In the genomic region with DNA sequence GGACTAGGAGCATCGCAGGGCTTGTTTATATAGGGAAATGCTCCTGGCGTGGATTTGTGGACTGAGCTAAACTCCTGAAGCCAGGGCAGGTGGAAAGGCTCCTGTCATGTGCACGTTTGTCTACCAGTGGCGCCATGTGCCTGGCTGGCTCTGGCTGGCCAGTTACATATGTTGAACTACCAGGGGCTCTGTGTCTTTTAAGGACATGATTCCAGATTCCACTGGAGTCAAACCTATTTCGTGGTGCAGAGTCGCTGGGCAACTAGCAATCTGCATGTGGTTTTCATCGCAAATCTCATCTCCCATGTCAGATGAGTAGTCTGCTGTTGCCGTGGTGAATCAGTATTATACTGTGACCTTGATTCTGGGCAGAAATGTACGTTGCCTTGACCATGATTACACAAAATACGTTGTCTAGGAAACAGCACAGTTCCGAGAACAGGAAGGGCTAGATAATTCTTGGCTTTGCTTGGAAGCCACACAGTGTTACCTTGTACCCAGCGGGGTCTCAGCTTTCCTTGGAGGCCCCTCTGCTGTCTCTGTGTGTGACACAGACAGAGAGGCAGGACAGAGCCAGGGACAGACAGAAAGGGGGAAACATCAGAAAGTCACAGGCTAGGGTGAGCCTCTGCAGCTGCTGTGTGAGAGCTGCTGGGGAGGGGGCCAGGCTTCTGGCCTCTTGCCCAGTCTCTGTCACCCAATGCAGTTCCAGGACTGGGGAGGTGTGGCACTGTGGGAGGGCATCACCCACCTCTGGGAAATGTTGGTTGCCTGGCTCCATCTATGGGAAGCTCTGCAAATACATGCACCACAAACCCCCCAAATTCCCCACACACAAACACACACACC, we compare ENCODE assay signal across 8 cellular contexts. TPM values are rescaled to one million over a fixed set of nuclear protein-coding genes. Genes with fewer than 3 reads are reported as not detected.
A peak's percentile ranks its signal among the peaks of the same experiment; 100 is the strongest.
DNase-seq lines count a peak whose midpoint lies in the region; ATAC-seq and TF ChIP-seq lines count a peak whose summit lies in the region.

No MANE protein-coding gene starts in this region.

- no peaks in the 10 kb centered on the region for H4K20me1 ChIP-seq in OCI-LY3 (ENCODE audit: insufficient read depth, low read length)

- H2AFZ ChIP-seq in OCI-LY3 (ENCODE audit: low read depth, low read length): no peak overlapping the region

- H3K27me3 ChIP-seq in OCI-LY3 (ENCODE audit: low read depth, low read length) (no peaks in the 10 kb centered on the region), muscle layer of duodenum (ENCODE audit: low read depth, low read length) (no peaks in the 10 kb centered on the region), prostate gland (replicated peaks; ENCODE audit: insufficient read depth) (no peaks in the 10 kb centered on the region)

- 27% methylated on average over 12 of the region's 12 CpGs for WGBS in prostate gland

- no peak overlapping the region for H3K4me2 ChIP-seq in OCI-LY3 (ENCODE audit: low read length)

- no peak overlapping the region for H3K4me3 ChIP-seq in OCI-LY3 (ENCODE audit: low read length)
- H3K4me3 ChIP-seq in choroid plexus epithelial cell (ENCODE audit: low read depth, low read length): no peak overlapping the region
- H3K4me3 ChIP-seq in muscle layer of duodenum (ENCODE audit: low read depth in 1 of 2, low read length in 2 of 2): no peak overlapping the region
- H3K4me3 ChIP-seq in prostate gland: no peak overlapping the region

- H3K9me3 ChIP-seq in OCI-LY3 (ENCODE audit: insufficient read depth, low read length) (no peaks in the 10 kb centered on the region), muscle layer of duodenum (ENCODE audit: control insufficient read depth in 1 of 2, low read length in 2 of 2) (no peaks in the 10 kb centered on the region), prostate gland (no peaks in the 10 kb centered on the region)

- no peak overlapping the region for H3K27ac ChIP-seq in OCI-LY3 (ENCODE audit: low read length)
- H3K27ac ChIP-seq in muscle layer of duodenum (ENCODE audit: low read length): peak overlapping the region; percentile 39
- no peak overlapping the region for H3K27ac ChIP-seq in prostate gland

- ATAC-seq in HG02938 (IDR thresholded peaks at IDR 0.05; ENCODE audit: unreplicated experiment) (peak; percentile 54), GM19328 (IDR thresholded peaks at IDR 0.05; ENCODE audit: unreplicated experiment) (no peak)

- no peak for TF ChIP-seq POLR2A in prostate gland (IDR thresholded peaks at IDR 0.05)

- H3K9ac ChIP-seq in OCI-LY3 (ENCODE audit: low read length): no peak overlapping the region

- H3K4me1 ChIP-seq in OCI-LY3 (ENCODE audit: low read length) (no peaks in the 10 kb centered on the region), muscle layer of duodenum (ENCODE audit: control insufficient read depth in 1 of 2, insufficient read depth in 2 of 2, low read length in 2 of 2) (no peaks in the 10 kb centered on the region), prostate gland (replicated peaks) (no peaks in the 10 kb centered on the region)

- no peaks in the 10 kb centered on the region for H3K79me2 ChIP-seq in OCI-LY3 (ENCODE audit: low read length)

- TF ChIP-seq CTCF in OCI-LY3 (IDR thresholded peaks at IDR 0.05; ENCODE audit: low read depth, low read length) (peak; percentile 27; the same call in 1 of the 2 replicates), choroid plexus epithelial cell (conservative IDR thresholded peaks at IDR 0.05; ENCODE audit: low read depth, low read length) (peak; percentile 48), prostate gland (IDR thresholded peaks at IDR 0.05) (no peak)

- peak; percentile 61 for DNase-seq in COR-L47 (lab: John Stamatoyannopoulos, UW)
- peak; percentile 96 for DNase-seq in choroid plexus epithelial cell (ENCODE audit: low read depth)
- DNase-seq in prostate gland (ENCODE audit: low spot score): no peak
- no peak for DNase-seq in occipital lobe (lab: John Stamatoyannopoulos, UW)

- intact Hi-C loops in prostate gland (cut with DNase I): no loop called here

- no peaks in the 10 kb centered on the region for H3K36me3 ChIP-seq in OCI-LY3 (replicated peaks; ENCODE audit: low read depth, low read length)
- H3K36me3 ChIP-seq in muscle layer of duodenum (ENCODE audit: control insufficient read depth in 1 of 2, insufficient read depth in 2 of 2, low read length in 2 of 2): no peaks in the 10 kb centered on the region
- no peaks in the 10 kb centered on the region for H3K36me3 ChIP-seq in prostate gland

RNA-seq across cellular contexts. Expression of gene PNMA6E, which starts 19.2 kb away (rescaled TPM):
- 1 to 10 TPM in 1 of 2 donors, not detected in 1; 6.9 TPM for total RNA-seq in prostate gland
- not detected for total RNA-seq in occipital lobe

RNA-seq across cellular contexts. Expression of gene ZFP92, which starts 29.4 kb away (rescaled TPM):
- total RNA-seq in prostate gland (1 to 10 TPM in 1 of 2 donors, under 1 TPM in 1; 0.23 to 3.4 TPM), occipital lobe (1.9 TPM)

RNA-seq across cellular contexts. Expression of gene ZNF275, which starts 48.0 kb away (rescaled TPM):
- total RNA-seq in prostate gland (10 to 100 TPM; 16.3 to 58.6 TPM), occipital lobe (7.8 TPM)

Comparison
In these comparisons a context has a peak if more than half of its experiments do, and no peak if none do; other contexts are left out.
1. DNase-seq: peak in COR-L47 (single experiment) and choroid plexus epithelial cell (single experiment); none in prostate gland (single experiment) and occipital lobe (single experiment).
2. CTCF ChIP-seq: peak in OCI-LY3 (single experiment) and choroid plexus epithelial cell (single experiment); none in prostate gland (0 of 4).